In genomic region chr3:52240059-52240885, GRCh38 we compare ENCODE assay signal across 8 cellular contexts. TPM values are rescaled to one million over a fixed set of nuclear protein-coding genes. Genes with fewer than 3 reads are reported as not detected.
DNase-seq lines count a peak whose midpoint lies in the region; ATAC-seq and FAIRE-seq lines count a peak whose summit lies in the region.

No MANE protein-coding gene starts in this region.

- WGBS in small intestine, 3 donors = 83 to 100% (median 95%) methylated on average over 1 of the region's 1 CpG

- in situ Hi-C loops in G401 (cut with HindIII; ENCODE audit: low sequenced_read_pairs) = no loop called here

- peak overlapping the region; percentile 15 for H3K9ac ChIP-seq in iPS-18a (ENCODE audit: low read length)

- DNase-seq in COLO668 (lab: John Stamatoyannopoulos, UW; ENCODE audit: unreplicated experiment) (peak; percentile 40), HS-5 (ENCODE audit: low read depth) (peak; percentile 71), SJSA1 (ENCODE audit: low read depth in 1 of 2, low spot score in 2 of 2) (no peak), astrocyte of the hippocampus (ENCODE audit: low read depth, low spot score) (peak; percentile 69), small intestine (peak; percentile 46), G401 (ENCODE audit: low spot score) (no peak)

- H3K27ac ChIP-seq in SJSA1 = no peak overlapping the region
- no peak overlapping the region for H3K27ac ChIP-seq in iPS-18a (ENCODE audit: low read length)
- H3K27ac ChIP-seq in small intestine (ENCODE audit: low read depth in 1 of 2, low read length in 1 of 2) = peak overlapping the region in 1 of 2 donors; percentile 76

- FAIRE-seq in small intestine (lab: Jason Lieb, UNC) = no peak

- peak overlapping the region; percentile 92 for H3K4me3 ChIP-seq in SJSA1
- peak overlapping the region; percentile 87 for H3K4me3 ChIP-seq in iPS-18a (ENCODE audit: low read length)
- no peak overlapping the region for H3K4me3 ChIP-seq in small intestine (ENCODE audit: low read depth in 1 of 2, low read length in 2 of 2)

- H3K27me3 ChIP-seq in SJSA1 (replicated peaks) (no peaks in the 10 kb centered on the region), iPS-18a (ENCODE audit: control insufficient read depth, insufficient read depth, low read length) (peaks cover 20% of the 10 kb centered on the region), small intestine (ENCODE audit: control insufficient read depth in 2 of 2, insufficient read depth in 2 of 2, low read length in 2 of 2) (no peaks in the 10 kb centered on the region)

- H3K4me1 ChIP-seq in SJSA1 (replicated peaks) (peaks cover 43% of the 10 kb centered on the region), iPS-18a (ENCODE audit: control insufficient read depth, low read depth, low read length) (peaks cover 30% of the 10 kb centered on the region), small intestine (ENCODE audit: control insufficient read depth in 2 of 2, insufficient read depth in 1 of 2, low read depth in 1 of 2, low read length in 1 of 2) (peaks cover 0 to 8% of the 10 kb centered on the region in 2 donors)

- H3K36me3 ChIP-seq in SJSA1 (peaks cover 12% of the 10 kb centered on the region), iPS-18a (ENCODE audit: control insufficient read depth, low read depth, low read length) (no peaks in the 10 kb centered on the region), small intestine (ENCODE audit: control insufficient read depth in 2 of 2, insufficient read depth in 2 of 2, low read length in 2 of 2) (peaks cover 0 to 2% of the 10 kb centered on the region in 2 donors)

- H3K9me3 ChIP-seq in SJSA1 (replicated peaks) (no peaks in the 10 kb centered on the region), iPS-18a (ENCODE audit: control insufficient read depth, low read depth, low read length) (no peaks in the 10 kb centered on the region), small intestine (ENCODE audit: control insufficient read depth, low read depth) (no peaks in the 10 kb centered on the region)

- no peak for ATAC-seq in HG02759 (IDR thresholded peaks at IDR 0.05; ENCODE audit: unreplicated experiment)

RNA-seq across cellular contexts. Expression of gene TWF2, which starts 1.3 kb away (rescaled TPM):
- total RNA-seq in SJSA1 (2014; rRNA removed; shearing (Covaris generic)) = 61.1 and 66.5 TPM in 2 replicates
- 10 to 100 TPM; 47.6 to 54.1 (median 53.8) TPM for polyA plus RNA-seq in small intestine
- total RNA-seq in G401 (2014; rRNA removed; shearing (Covaris generic)) = 237 and 258 TPM in 2 replicates

RNA-seq across cellular contexts. Expression of gene PPM1M, which starts 5.3 kb away (rescaled TPM):
- total RNA-seq in SJSA1 (2014; rRNA removed; shearing (Covaris generic)) = 5.5 and 7.7 TPM in 2 replicates
- polyA plus RNA-seq in small intestine = 1 to 10 TPM; 1.8 to 9.3 (median 8.4) TPM
- total RNA-seq in G401 (2014; rRNA removed; shearing (Covaris generic)) = 0.43 and 1.4 TPM in 2 replicates

RNA-seq across cellular contexts. Expression of gene TLR9, which starts 14.8 kb away (rescaled TPM):
- not detected in 2 replicates for total RNA-seq in SJSA1 (2014; rRNA removed; shearing (Covaris generic))
- under 1 TPM in 1 of 3 donors, not detected in 2; 0.12 TPM for polyA plus RNA-seq in small intestine
- total RNA-seq in G401 (2014; rRNA removed; shearing (Covaris generic)) = 0.07 TPM in 1 of 2 replicates, not detected in the other

RNA-seq across cellular contexts. Expression of gene WDR82, which starts 38.2 kb away (rescaled TPM):
- total RNA-seq in SJSA1 (2014; rRNA removed; shearing (Covaris generic)) = 24.1 and 37.0 TPM in 2 replicates
- polyA plus RNA-seq in small intestine = 10 to 100 TPM; 25.9 to 43.8 (median 28.4) TPM
- 89.2 and 115 TPM in 2 replicates for total RNA-seq in G401 (2014; rRNA removed; shearing (Covaris generic))

RNA-seq across cellular contexts. Expression of gene ALAS1, which starts 42.3 kb away (rescaled TPM):
- total RNA-seq in SJSA1 (2014; rRNA removed; shearing (Covaris generic)) = 26.6 and 44.8 TPM in 2 replicates
- 10 to 100 TPM; 40.9 to 99.7 (median 85.0) TPM for polyA plus RNA-seq in small intestine
- 66.7 and 73.0 TPM in 2 replicates for total RNA-seq in G401 (2014; rRNA removed; shearing (Covaris generic))

Comparison
In these comparisons a context has a peak if more than half of its experiments do, and no peak if none do; other contexts are left out.
1. DNase-seq: peak in COLO668 (single experiment), HS-5 (single experiment), astrocyte of the hippocampus (single experiment) and small intestine (single experiment); none in SJSA1 (0 of 2) and G401 (single experiment).
2. H3K4me3 ChIP-seq: peak in SJSA1 (single experiment) and iPS-18a (single experiment); none in small intestine (0 of 2).